ENCODE assay signal across 11 cellular contexts in genomic region chr7:74164985-74165456, GRCh38. TPM values are rescaled to one million over a fixed set of nuclear protein-coding genes. Genes with fewer than 3 reads are reported as not detected.
DNase-seq lines count a peak whose midpoint lies in the region; ATAC-seq, FAIRE-seq and TF ChIP-seq lines count a peak whose summit lies in the region.
"Had no signal": no experiment of that assay in that cellular context is flagged by ENCODE, and none has a peak within 500 bp of the region (broad histone marks: within the 10 kb centered on the region; RNA-seq: fewer than 3 reads in every experiment).

No MANE protein-coding gene starts in this region.

- no peak overlapping the region for H3K4ac ChIP-seq in trophoblast cell (ENCODE audit: low read depth, low read length)

- no peak overlapping the region for H2BK12ac ChIP-seq in trophoblast cell (ENCODE audit: low read length)

- H4K91ac ChIP-seq in trophoblast cell (ENCODE audit: low read depth, low read length) = no peak overlapping the region

- BruUV-seq in endothelial cell of umbilical vein (replicated peaks; lab: Mats Ljungman, UMichigan) = no TSS peak

- dilution Hi-C loops in endothelial cell of umbilical vein (cut with MboI; ENCODE audit: extremely low pct_ligation_motif_present, low sequenced_read_pairs) = no loop called here

- H3K9me2 ChIP-seq in OCI-LY1 (ENCODE audit: low read depth, low read length) = no peaks in the 10 kb centered on the region

- POLR2A ChIA-PET in GM10248 (lab: Yijun Ruan, JAX) = no interaction called here
- POLR2A ChIA-PET in endothelial cell of umbilical vein (lab: Charles Lee) = no interaction called here

- no peak overlapping the region for H2AK5ac ChIP-seq in trophoblast cell (ENCODE audit: low read length)

- H3K9me1 ChIP-seq in endothelial cell of umbilical vein (replicated peaks; ENCODE audit: control insufficient read depth, extremely low read depth, insufficient read depth, low read length) = no peaks in the 10 kb centered on the region

- TF ChIP-seq POLR2A in endothelial cell of umbilical vein (IDR thresholded peaks at IDR 0.05; ENCODE audit: low read depth, low read length) = no peak

- no peak overlapping the region for H4K12ac ChIP-seq in trophoblast cell (ENCODE audit: low read depth, low read length)

- H3F3A ChIP-seq in OCI-LY1 (ENCODE audit: insufficient read depth, low read length) = no peaks in the 10 kb centered on the region

- ATAC-seq in HG02870 (IDR thresholded peaks at IDR 0.05; ENCODE audit: unreplicated experiment) (no peak), GM18519 (IDR thresholded peaks at IDR 0.05; ENCODE audit: low FRiP score, unreplicated experiment) (no peak), GM21390 (IDR thresholded peaks at IDR 0.05; ENCODE audit: unreplicated experiment) (no peak), GM18858 (IDR thresholded peaks at IDR 0.05; ENCODE audit: unreplicated experiment) (no peak)
- ATAC-seq: activated T-helper 17 cell treated with anti-CD3 and anti-CD28 coated beads, Interleukin-2, amount 50 U/mL, for 72 hours had no signal

- peak; percentile 73 for FAIRE-seq in endothelial cell of umbilical vein (lab: Jason Lieb, UNC)

- H3K79me1 ChIP-seq in trophoblast cell (ENCODE audit: low read length) = no peaks in the 10 kb centered on the region

- H3K4me3 ChIP-seq in OCI-LY1 (ENCODE audit: low read depth, low read length, poor library complexity, severe bottlenecking) (no peak overlapping the region), endothelial cell of umbilical vein (replicated peaks in 1 of 3; ENCODE audit: insufficient read depth in 1 of 3, low read depth in 1 of 3, low read length in 3 of 3) (no peak overlapping the region), trophoblast cell (ENCODE audit: low read depth, low read length) (no peak overlapping the region)

- intact Hi-C loops in endothelial cell of umbilical vein (cut with micrococcal nuclease) = no loop called here

- WGBS in trophoblast cell (ENCODE audit: extremely low coverage, insufficient coverage, insufficient read length) = no CpG with 5 or more reads among the region's 7 CpGs

- H3K14ac ChIP-seq in trophoblast cell (ENCODE audit: low read length) = no peak overlapping the region

- no peaks in the 10 kb centered on the region for H3K27me3 ChIP-seq in OCI-LY1 (ENCODE audit: insufficient read depth, low read length)
- H3K27me3 ChIP-seq in endothelial cell of umbilical vein (ENCODE audit: control insufficient read depth in 2 of 2, insufficient read depth in 2 of 2, low read length in 2 of 2) = no peaks in the 10 kb centered on the region
- H3K27me3 ChIP-seq in trophoblast cell (ENCODE audit: insufficient read depth, low read length) = no peaks in the 10 kb centered on the region

- H3K9me3 ChIP-seq in OCI-LY1 (ENCODE audit: low read length) (no peaks in the 10 kb centered on the region), endothelial cell of umbilical vein (replicated peaks; ENCODE audit: control insufficient read depth, insufficient read depth, low read length) (no peaks in the 10 kb centered on the region), trophoblast cell (ENCODE audit: insufficient read depth, low read depth, low read length) (no peaks in the 10 kb centered on the region)

- no peak overlapping the region for H2BK5ac ChIP-seq in trophoblast cell (ENCODE audit: low read depth, low read length, poor library complexity)

- H3K4me2 ChIP-seq in OCI-LY1 (ENCODE audit: low read length) (no peak overlapping the region), endothelial cell of umbilical vein (ENCODE audit: insufficient read depth, low read length) (no peak overlapping the region), trophoblast cell (ENCODE audit: low read length) (no peak overlapping the region)

- TF ChIP-seq CTCF in GM10248 (IDR thresholded peaks at IDR 0.05; ENCODE audit: control extremely low read depth, extremely low read depth, low read depth, missing control alignments) (peak; percentile 27), OCI-LY1 (IDR thresholded peaks at IDR 0.05; ENCODE audit: low read length) (peak; percentile 30; the same call in 1 of the 2 replicates), endothelial cell of umbilical vein (IDR thresholded peaks at IDR 0.05; ENCODE audit: extremely low read depth in 1 of 2, insufficient read depth in 1 of 2, low read depth in 1 of 2, low read length in 2 of 2) (peak; percentile 7 to 17)

- CTCF ChIA-PET in GM10248 (lab: Yijun Ruan, JAX) = interaction anchor here (0.8 to 1.8 kb wide), 3 partner anchors 8 to 237 kb away, joined by 3 to 4 read pairs (median 4); no protein-coding TSS in a partner anchor
- CTCF ChIA-PET in endothelial cell of umbilical vein (lab: Charles Lee) = interaction anchor here (0.7 to 1.5 kb wide), 10 partner anchors 12 to 236 kb away, joined by 3 to 7 read pairs (median 4); no protein-coding TSS in a partner anchor

- H2BK120ac ChIP-seq in trophoblast cell (ENCODE audit: insufficient read depth, low read length, poor library complexity) = no peak overlapping the region

- no peak overlapping the region for H3K23ac ChIP-seq in trophoblast cell (ENCODE audit: low read length)

- H3K4me1 ChIP-seq in OCI-LY1 (ENCODE audit: insufficient read depth, low read length, severe bottlenecking) (peaks cover 7% of the 10 kb centered on the region), endothelial cell of umbilical vein (ENCODE audit: control insufficient read depth, extremely low read depth, insufficient read depth, low read length) (no peaks in the 10 kb centered on the region), trophoblast cell (ENCODE audit: control insufficient read depth in 1 of 2, insufficient read depth in 2 of 2, low read length in 2 of 2) (peaks cover 0 to 4% of the 10 kb centered on the region in 2 experiments)

- no peak overlapping the region for H4K8ac ChIP-seq in trophoblast cell (ENCODE audit: low read depth, low read length)

- H3K9ac ChIP-seq in OCI-LY1 (ENCODE audit: low read length) (no peak overlapping the region), endothelial cell of umbilical vein (replicated peaks; ENCODE audit: extremely low read depth, insufficient read depth, low read length) (no peak overlapping the region), trophoblast cell (ENCODE audit: low read length) (no peak overlapping the region)

- H3K79me2 ChIP-seq in OCI-LY1 (ENCODE audit: insufficient read depth, low read length) (no peaks in the 10 kb centered on the region), endothelial cell of umbilical vein (ENCODE audit: control insufficient read depth, insufficient read depth, low read length) (no peaks in the 10 kb centered on the region), trophoblast cell (ENCODE audit: control insufficient read depth, insufficient read depth, low read length, poor library complexity) (no peaks in the 10 kb centered on the region)

- H4K20me1 ChIP-seq in OCI-LY1 (ENCODE audit: insufficient read depth, low read length) (no peaks in the 10 kb centered on the region), endothelial cell of umbilical vein (replicated peaks; ENCODE audit: control insufficient read depth, extremely low read depth, insufficient read depth, low read length) (no peaks in the 10 kb centered on the region)

- H3K18ac ChIP-seq in trophoblast cell (ENCODE audit: low read length) = no peak overlapping the region

- DNase-seq in GM10248 (ENCODE audit: extremely low spot score) = no peak
- DNase-seq in endothelial cell of umbilical vein (ENCODE audit: low read depth, low spot score) = peak; percentile 31
- peak; percentile 42 to 71 for DNase-seq in trophoblast cell
- DNase-seq: substantia nigra, T-helper 2 cell had no signal

- H3K27ac ChIP-seq in OCI-LY1 (ENCODE audit: low read depth, low read length, poor library complexity, severe bottlenecking) (no peak overlapping the region), endothelial cell of umbilical vein (ENCODE audit: insufficient read depth, low read depth, low read length) (no peak overlapping the region), trophoblast cell (ENCODE audit: low read depth, low read length) (no peak overlapping the region)

- no peak overlapping the region for H2AFZ ChIP-seq in OCI-LY1 (ENCODE audit: low read length)
- H2AFZ ChIP-seq in endothelial cell of umbilical vein (ENCODE audit: low read depth, low read length) = peak overlapping the region; percentile 34
- no peak overlapping the region for H2AFZ ChIP-seq in trophoblast cell (ENCODE audit: insufficient read depth, low read length, poor library complexity)

- H3K36me3 ChIP-seq in OCI-LY1 (ENCODE audit: insufficient read depth, low read length) = no peaks in the 10 kb centered on the region
- no peaks in the 10 kb centered on the region for H3K36me3 ChIP-seq in endothelial cell of umbilical vein (ENCODE audit: control insufficient read depth in 2 of 2, extremely low read depth in 1 of 2, insufficient read depth in 2 of 2, low read length in 2 of 2)
- H3K36me3 ChIP-seq in trophoblast cell (ENCODE audit: control insufficient read depth in 1 of 2, insufficient read depth in 2 of 2, low read length in 2 of 2) = no peaks in the 10 kb centered on the region

TF ChIP-seq in endothelial cell of umbilical vein, 7 proteins besides CTCF, POLR2A, EP300 and RAD21 (continues in another document):
- TF ChIP-seq EZH2 (IDR thresholded peaks at IDR 0.05; ENCODE audit: borderline replicate concordance, low read depth, low read length, severe bottlenecking) (no peak), JUN (IDR thresholded peaks at IDR 0.05; ENCODE audit: borderline replicate concordance, insufficient read depth, insufficient read length, low read depth) (no peak), FOS (IDR thresholded peaks at IDR 0.05; ENCODE audit: borderline replicate concordance, insufficient read depth, low read length) (no peak)

RNA-seq across cellular contexts. Expression of gene EIF4H, which starts 9.1 kb away (rescaled TPM):
- 415 and 434 TPM in 2 replicates for total RNA-seq in endothelial cell of umbilical vein
- polyA plus RNA-seq in endothelial cell of umbilical vein = 334 and 406 TPM in 2 replicates
- 342 and 346 TPM in 2 replicates for polyA plus RNA-seq in endothelial cell of umbilical vein (2011; cell fraction: cytosol; rRNA removed)
- 236 and 266 TPM in 2 replicates for polyA plus RNA-seq in endothelial cell of umbilical vein (2011; cell fraction: nucleus; rRNA removed)
- 288 and 322 TPM in 2 replicates for polyA plus RNA-seq in endothelial cell of umbilical vein (2012)
- 356 and 377 TPM in 2 replicates for polyA minus RNA-seq in endothelial cell of umbilical vein
- 143 TPM for polyA minus RNA-seq in endothelial cell of umbilical vein (2011; cell fraction: cytosol; rRNA and poly(A)+ RNA removed)
- polyA minus RNA-seq in endothelial cell of umbilical vein (2011; cell fraction: nucleus; rRNA and poly(A)+ RNA removed) = 129 and 131 TPM in 2 replicates
- polyA plus RNA-seq in trophoblast cell (2013) = 240 and 241 TPM in 2 replicates

RNA-seq across cellular contexts. Expression of gene LAT2, which starts 44.8 kb away (rescaled TPM):
- total RNA-seq in endothelial cell of umbilical vein = 1.1 and 1.8 TPM in 2 replicates
- polyA plus RNA-seq in endothelial cell of umbilical vein = 0.57 and 1.0 TPM in 2 replicates
- polyA plus RNA-seq in endothelial cell of umbilical vein (2011; cell fraction: cytosol; rRNA removed) = 0.28 and 0.52 TPM in 2 replicates
- polyA plus RNA-seq in endothelial cell of umbilical vein (2011; cell fraction: nucleus; rRNA removed) = 3.3 and 3.8 TPM in 2 replicates
- 0.61 and 0.84 TPM in 2 replicates for polyA plus RNA-seq in endothelial cell of umbilical vein (2012)
- polyA minus RNA-seq in endothelial cell of umbilical vein = 0.36 and 1.3 TPM in 2 replicates
- polyA minus RNA-seq in endothelial cell of umbilical vein (2011; cell fraction: cytosol; rRNA and poly(A)+ RNA removed) = not detected
- polyA minus RNA-seq in endothelial cell of umbilical vein (2011; cell fraction: nucleus; rRNA and poly(A)+ RNA removed) = 0.96 and 1.5 TPM in 2 replicates
- 0.22 and 0.30 TPM in 2 replicates for polyA plus RNA-seq in trophoblast cell (2013)
